17 cellular contexts compared by ENCODE assay signal in genomic region chr19:17584132-17584531, GRCh38. TPM values are rescaled to one million over a fixed set of nuclear protein-coding genes. Genes with fewer than 3 reads are reported as not detected.
A peak's percentile ranks its signal among the peaks of the same experiment; 100 is the strongest.
DNase-seq lines count a peak whose midpoint lies in the region; ATAC-seq and TF ChIP-seq lines count a peak whose summit lies in the region.
"Had no signal": no experiment of that assay in that cellular context is flagged by ENCODE, and none has a peak within 500 bp of the region (broad histone marks: within the 10 kb centered on the region; RNA-seq: fewer than 3 reads in every experiment).

No MANE protein-coding gene starts in this region.

- no peaks in the 10 kb centered on the region for H3K79me1 ChIP-seq in H9 (ENCODE audit: insufficient read depth, low read depth, low read length, poor library complexity, severe bottlenecking)

- H3K14ac ChIP-seq in H9 (ENCODE audit: insufficient read depth, low read length), result no peak overlapping the region

- POLR2A ChIA-PET in HEK293 (lab: Yijun Ruan, JAX), result no interaction called here

- H3K4me1 ChIP-seq in HEK293 (ENCODE audit: control insufficient read depth, insufficient read depth, low read length), result no peaks in the 10 kb centered on the region
- H3K4me1 ChIP-seq in H9 (ENCODE audit: insufficient read depth, low read length), result no peaks in the 10 kb centered on the region; the same call in 1 of the 2 replicates
- H3K4me1 ChIP-seq: Caco-2 had no signal

- H3K36me3 Mint-ChIP-seq in H9 (ENCODE audit: insufficient read depth in 1 of 3, low read depth in 3 of 3), result peaks cover 9 to 31% (median 22%) of the 10 kb centered on the region in 3 experiments; a peak in 6 of 7 replicates

- no peaks in the 10 kb centered on the region for H3K27me3 Mint-ChIP-seq in stimulated activated naive CD8-positive, alpha-beta T cell treated with anti-CD3 and anti-CD28 coated beads, Interleukin-15, amount 100 ng/mL, for 72 hours
- H3K27me3 Mint-ChIP-seq in H9 (ENCODE audit: low read depth), result no peaks in the 10 kb centered on the region
- H3K27me3 Mint-ChIP-seq: CD4-positive, CD25-positive, alpha-beta regulatory T cell had no signal

- no peaks in the 10 kb centered on the region for H3K9me3 Mint-ChIP-seq in stimulated activated naive CD8-positive, alpha-beta T cell treated with anti-CD3 and anti-CD28 coated beads, Interleukin-15, amount 100 ng/mL, for 72 hours
- no peaks in the 10 kb centered on the region; a peak in 1 of 5 replicates for H3K9me3 Mint-ChIP-seq in H9
- H3K9me3 Mint-ChIP-seq: CD4-positive, CD25-positive, alpha-beta regulatory T cell; CD8-positive, alpha-beta T cell; HFFc6 had no signal

- no peak overlapping the region for H2AK5ac ChIP-seq in H9 (ENCODE audit: insufficient read length, low read length)

- no peaks in the 10 kb centered on the region for H3K79me2 ChIP-seq in H9 (ENCODE audit: insufficient read depth, low read length)

- no peak overlapping the region for H3K18ac ChIP-seq in H9 (ENCODE audit: insufficient read length, low read depth, low read length)

- CTCF ChIA-PET in HEK293 (lab: Yijun Ruan, JAX), result no interaction called here

- no peak for DNase-seq in stimulated activated naive CD8-positive, alpha-beta T cell treated with anti-CD3 and anti-CD28 coated beads, Interleukin-15, amount 100 ng/mL, for 72 hours
- no peak for DNase-seq in stimulated activated naive CD8-positive, alpha-beta T cell treated with anti-CD3 and anti-CD28 coated beads, Interleukin-15, Interleukin-2, amounts not matched to agents 100 U/mL and 50 U/mL, for 24 hours
- peak; percentile 6 for DNase-seq in myocyte (ENCODE audit: low read depth)
- DNase-seq in H9, result no peak
- no peak for DNase-seq in SKM-1 treated with dmso at 0.1 percent for 144 hours (lab: John Stamatoyannopoulos, UW; ENCODE audit: unreplicated experiment)
- DNase-seq: BE2C; Caco-2; CD4-positive, CD25-positive, alpha-beta regulatory T cell; CD8-positive, alpha-beta T cell; DMS153; GF-D8; GM23248; HFFc6 had no signal

- no peak overlapping the region for H2BK15ac ChIP-seq in H9 (ENCODE audit: low read depth, low read length)

- H3K4ac ChIP-seq in H9 (ENCODE audit: low read depth, low read length), result no peak overlapping the region

- H2BK5ac ChIP-seq in H9 (ENCODE audit: insufficient read length, low read length), result no peak overlapping the region

- no peak overlapping the region for H3K4me2 ChIP-seq in H9 (ENCODE audit: insufficient read depth, insufficient read length, low read length)

- H3K9ac ChIP-seq in H9 (ENCODE audit: extremely low read depth, insufficient read length, low read length), result no peak overlapping the region
- H3K9ac ChIP-seq: GM23248 had no signal

- no peak overlapping the region for H4K91ac ChIP-seq in H9 (ENCODE audit: insufficient read length, low read depth, low read length)

- H4K8ac ChIP-seq in H9 (replicated peaks; ENCODE audit: insufficient read length, low read depth, low read length), result no peak overlapping the region

- no peak for ATAC-seq in stimulated activated naive CD8-positive, alpha-beta T cell treated with anti-CD3 and anti-CD28 coated beads, Interleukin-15, amount 100 ng/mL, for 72 hours
- ATAC-seq in stimulated activated naive CD8-positive, alpha-beta T cell treated with anti-CD3 and anti-CD28 coated beads, Interleukin-15, Interleukin-2, amounts not matched to agents 100 U/mL and 50 U/mL, for 24 hours, result no peak
- ATAC-seq: CD8-positive, alpha-beta T cell; HCT116 had no signal

- H3K23ac ChIP-seq in H9 (ENCODE audit: insufficient read length, low read depth, low read length), result no peak overlapping the region

- H3T11ph ChIP-seq in H9 (ENCODE audit: low read length), result no peak overlapping the region

- H3K27ac Mint-ChIP-seq in stimulated activated naive CD8-positive, alpha-beta T cell treated with anti-CD3 and anti-CD28 coated beads, Interleukin-15, amount 100 ng/mL, for 72 hours, result peak overlapping the region; percentile 33 to 55
- H3K27ac Mint-ChIP-seq in H9, result no peak overlapping the region
- H3K27ac Mint-ChIP-seq: CD4-positive, CD25-positive, alpha-beta regulatory T cell; CD8-positive, alpha-beta T cell; HFFc6 had no signal

- no peaks in the 10 kb centered on the region for H3K4me1 Mint-ChIP-seq in stimulated activated naive CD8-positive, alpha-beta T cell treated with anti-CD3 and anti-CD28 coated beads, Interleukin-15, amount 100 ng/mL, for 72 hours
- H3K4me1 Mint-ChIP-seq in H9, result peaks cover 20 to 31% of the 10 kb centered on the region in 2 experiments

- H2AFZ ChIP-seq in H9 (ENCODE audit: low read length), result no peak overlapping the region
- H2AFZ ChIP-seq: GM23248 had no signal

- H3K27me3 ChIP-seq in H9 (ENCODE audit: insufficient read depth, low read length), result no peaks in the 10 kb centered on the region
- H3K27me3 ChIP-seq: BE2C had no signal

- no peak overlapping the region for H2BK12ac ChIP-seq in H9 (ENCODE audit: insufficient read length, low read depth, low read length)

- H4K5ac ChIP-seq in H9 (ENCODE audit: insufficient read length, low read depth, low read length), result no peak overlapping the region

- peaks cover 0 to 35% of the 10 kb centered on the region in 2 experiments; a peak in 2 of 3 replicates for H3K36me3 ChIP-seq in HEK293 (ENCODE audit: control insufficient read depth in 2 of 2, insufficient read depth in 1 of 2, low read length in 2 of 2)

- TF ChIP-seq CTCF in HEK293 (tag by site-specific recombination; IDR thresholded peaks at IDR 0.05), result no peak
- no peak for TF ChIP-seq CTCF in H9 (conservative IDR thresholded peaks at IDR 0.05)

- no peaks in the 10 kb centered on the region for H3K9me3 ChIP-seq in HEK293 (ENCODE audit: control insufficient read depth, insufficient read depth, low read depth, low read length)
- no peaks in the 10 kb centered on the region for H3K9me3 ChIP-seq in H9 (ENCODE audit: control insufficient read depth, low read depth, low read length)
- H3K9me3 ChIP-seq: BE2C, Caco-2 had no signal

- H3K4me3 ChIP-seq in HEK293 (ENCODE audit: low read depth, low read length), result no peak overlapping the region
- H3K4me3 ChIP-seq: GM23248 had no signal

- no peak overlapping the region for H3K27ac ChIP-seq in HEK293 (ENCODE audit: extremely low read depth, low read depth, low read length)
- no peak overlapping the region for H3K27ac ChIP-seq in H9 (ENCODE audit: insufficient read length, low read depth, low read length)
- H3K27ac ChIP-seq: 22Rv1, C4-2B, GM23248 had no signal

- no peak overlapping the region for H3K56ac ChIP-seq in H9 (ENCODE audit: insufficient read length, low read depth, low read length)

- WGBS in H9 (ENCODE audit: extremely low coverage, insufficient read length, low lambda C conversion rate), result no CpG with 5 or more reads among the region's 3 CpGs

- H3K4me3 Mint-ChIP-seq in stimulated activated naive CD8-positive, alpha-beta T cell treated with anti-CD3 and anti-CD28 coated beads, Interleukin-15, amount 100 ng/mL, for 72 hours, result no peak overlapping the region
- no peak overlapping the region for H3K4me3 Mint-ChIP-seq in H9
- H3K4me3 Mint-ChIP-seq: CD4-positive, CD25-positive, alpha-beta regulatory T cell; CD8-positive, alpha-beta T cell; HFFc6 had no signal

- H4K20me1 ChIP-seq in H9 (ENCODE audit: control insufficient read depth, insufficient read depth, insufficient read length), result no peaks in the 10 kb centered on the region

- no peak overlapping the region for H2BK20ac ChIP-seq in H9 (ENCODE audit: low read depth, low read length, poor library complexity, severe bottlenecking)

- no peak overlapping the region for H2BK120ac ChIP-seq in H9 (ENCODE audit: low read depth, low read length, poor library complexity, severe bottlenecking)

- H3K23me2 ChIP-seq in H9 (ENCODE audit: insufficient read length, low read depth, low read length, poor library complexity, severe bottlenecking), result no peaks in the 10 kb centered on the region

TF ChIP-seq in HEK293, 187 proteins besides CTCF, POLR2A, EP300 and RAD21:
- TF ChIP-seq ZNF121 (tag by site-specific recombination; IDR thresholded peaks at IDR 0.05) (0 out of 2 replicates have a peak, but pooled peaks have one; percentile 50), ZNF514 (tag by site-specific recombination; IDR thresholded peaks at IDR 0.05) (no peak)

RNA-seq across cellular contexts. Expression of gene COLGALT1, which starts 28.7 kb away (rescaled TPM):
- total RNA-seq in myocyte, result 83.4 and 92.8 TPM in 2 replicates
- 106 TPM for polyA plus RNA-seq in myocyte (2012)
- 45.3 and 48.5 TPM in 2 replicates for total RNA-seq in H9 (2021)

Comparison
In these comparisons a context has a peak if more than half of its experiments do, and no peak if none do; other contexts are left out.
1. H3K27ac Mint-ChIP-seq: peak in stimulated activated naive CD8-positive, alpha-beta T cell treated with anti-CD3 and anti-CD28 coated beads, Interleukin-15, amount 100 ng/mL, for 72 hours (2 of 2); none in H9 (0 of 3).